In the genomic region with DNA sequence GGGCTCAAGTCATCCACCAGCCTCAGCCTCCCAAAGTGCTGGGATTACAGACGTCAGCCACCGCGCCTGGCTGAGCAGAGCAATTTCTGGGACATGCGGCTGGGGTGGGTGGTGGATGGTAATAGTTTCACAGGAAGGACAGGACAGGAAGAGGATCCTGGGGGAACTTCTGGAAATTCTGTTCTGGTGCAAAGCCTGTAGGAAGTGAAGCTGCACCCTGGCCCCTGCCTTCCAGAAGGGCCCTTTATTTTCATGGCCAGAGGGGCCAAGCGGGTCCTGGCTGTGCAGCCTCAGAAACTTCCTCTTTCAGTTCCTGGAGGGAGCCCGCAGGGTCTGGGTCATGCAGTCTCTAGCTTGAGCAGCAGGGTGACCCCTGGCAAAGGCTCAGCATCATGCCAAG, we compare ENCODE assay signal across 17 cellular contexts. TPM values are rescaled to one million over a fixed set of nuclear protein-coding genes. Genes with fewer than 3 reads are reported as not detected.
DNase-seq lines count a peak whose midpoint lies in the region; ATAC-seq and TF ChIP-seq lines count a peak whose summit lies in the region.
"Had no signal": no experiment of that assay in that cellular context is flagged by ENCODE, and none has a peak within 500 bp of the region (broad histone marks: within the 10 kb centered on the region; RNA-seq: fewer than 3 reads in every experiment).

No MANE protein-coding gene starts in this region.

- H3K9me3 ChIP-seq in SU-DHL-6 (ENCODE audit: insufficient read depth, low read length) (no peaks in the 10 kb centered on the region), right lobe of liver (no peaks in the 10 kb centered on the region), GM23248 (ENCODE audit: low read depth) (no peaks in the 10 kb centered on the region)

- peak overlapping the region; percentile 0 for H2AFZ ChIP-seq in SU-DHL-6 (ENCODE audit: low read depth, low read length, severe bottlenecking)
- no peak overlapping the region for H2AFZ ChIP-seq in GM23248

- H3K4me1 ChIP-seq in right lobe of liver (no peaks in the 10 kb centered on the region), GM23248 (ENCODE audit: insufficient read depth) (no peaks in the 10 kb centered on the region)

- DNase-seq in AML-193 (lab: John Stamatoyannopoulos, UW) (peak; percentile 35 to 44), KG1 (lab: John Stamatoyannopoulos, UW) (peak; percentile 29), right lobe of liver (peak; percentile 48 to 71 (median 51)), GM23248 (no peak)
- no peak for DNase-seq in natural killer cell treated with Interleukin-12 subunit alpha and Interleukin-12 subunit beta and Interleukin-15 and Interleukin-18, amount 100 ng/mL, for 72 hours (ENCODE audit: low spot score)
- DNase-seq: activated CD4-positive, CD25-positive, alpha-beta regulatory T cell treated with anti-CD3 and anti-CD28 coated beads, Interleukin-2, amount 50 U/mL, for 72 hours; activated T-cell treated with anti-CD3 and anti-CD28 coated beads, Interleukin-2, amount 50 U/mL, for 4 hours; DMS 273 treated with DMSO at 0.1 percent for 48 hours; NCI-H2029; NCI-H748 treated with DMSO at 0.1 percent for 48 hours had no signal

- 30% methylated on average over 3 of the region's 6 CpGs for WGBS in right lobe of liver (ENCODE audit: insufficient coverage, low coverage, low lambda C conversion rate, missing lambda C conversion rate)
- 87 to 93% methylated on average over 6 of the region's 6 CpGs for WGBS in GM23248 (ENCODE audit: low coverage in 1 of 2, low lambda C conversion rate in 2 of 2, missing lambda C conversion rate in 2 of 2), 2 experiments

- no peaks in the 10 kb centered on the region for H3K36me3 ChIP-seq in SU-DHL-6 (ENCODE audit: low read length)
- H3K36me3 ChIP-seq in right lobe of liver = no peaks in the 10 kb centered on the region
- H3K36me3 ChIP-seq in GM23248 (ENCODE audit: low read depth) = no peaks in the 10 kb centered on the region

- ATAC-seq in right lobe of liver (peak; percentile 13 to 63 (median 34)), GM21619 (IDR thresholded peaks at IDR 0.05; ENCODE audit: unreplicated experiment) (no peak), HG03354 (IDR thresholded peaks at IDR 0.05; ENCODE audit: poor library complexity, severe bottlenecking, unreplicated experiment) (no peak)
- ATAC-seq in natural killer cell treated with Interleukin-12 subunit alpha and Interleukin-12 subunit beta and Interleukin-15 and Interleukin-18, amount 100 ng/mL, for 72 hours = no peak
- ATAC-seq: activated T-cell treated with anti-CD3 and anti-CD28 coated beads, Interleukin-2, amount 50 U/mL, for 4 hours; SK-N-SH treated with all-trans-retinoic acid at 6 μM for 48 hours had no signal

- TF ChIP-seq CTCF in SU-DHL-6 (IDR thresholded peaks at IDR 0.05; ENCODE audit: insufficient read depth, low read length, poor library complexity, severe bottlenecking) = no peak
- no peak for TF ChIP-seq CTCF in right lobe of liver (IDR thresholded peaks at IDR 0.05)

- H3K4me3 ChIP-seq in SU-DHL-6 (ENCODE audit: insufficient read depth, low read length, poor library complexity, severe bottlenecking) = no peak overlapping the region
- no peak overlapping the region for H3K4me3 ChIP-seq in right lobe of liver
- no peak overlapping the region for H3K4me3 ChIP-seq in GM23248
- H3K4me3 ChIP-seq: coronary artery had no signal

- H3F3A ChIP-seq in SU-DHL-6 (ENCODE audit: insufficient read depth) = peaks cover 12% of the 10 kb centered on the region; the same call in 1 of the 2 replicates
- peaks cover 4% of the 10 kb centered on the region; the same call in 1 of the 2 replicates for H3F3A ChIP-seq in GM23248 (ENCODE audit: insufficient read depth)

- H3K4me1 Mint-ChIP-seq in natural killer cell treated with Interleukin-12 subunit alpha and Interleukin-12 subunit beta and Interleukin-15 and Interleukin-18, amount 100 ng/mL, for 72 hours (ENCODE audit: low read depth in 2 of 2) = peaks cover 10 to 12% of the 10 kb centered on the region in 2 donors

- no peaks in the 10 kb centered on the region for H3K27me3 Mint-ChIP-seq in natural killer cell treated with Interleukin-12 subunit alpha and Interleukin-12 subunit beta and Interleukin-15 and Interleukin-18, amount 100 ng/mL, for 72 hours
- H3K27me3 Mint-ChIP-seq: progenitor cell of endocrine pancreas, type B pancreatic cell had no signal

- no peak overlapping the region for H3K4me3 Mint-ChIP-seq in natural killer cell treated with Interleukin-12 subunit alpha and Interleukin-12 subunit beta and Interleukin-15 and Interleukin-18, amount 100 ng/mL, for 72 hours
- H3K4me3 Mint-ChIP-seq: activated T-cell treated with anti-CD3 and anti-CD28 coated beads, Interleukin-2, amount 50 U/mL, for 4 hours; type B pancreatic cell had no signal

- H3K9ac ChIP-seq in SU-DHL-6 (ENCODE audit: low read length) (no peak overlapping the region), GM23248 (no peak overlapping the region)

- in situ Hi-C loops in GM23248 (cut with MboI) = loop anchor here (10.0 kb wide), 1 partner anchor 228 kb away; no protein-coding TSS in a partner anchor

- H3K79me2 ChIP-seq in SU-DHL-6 (ENCODE audit: insufficient read depth, low read length) (no peaks in the 10 kb centered on the region), GM23248 (ENCODE audit: insufficient read depth) (no peaks in the 10 kb centered on the region)

- no peaks in the 10 kb centered on the region for H3K9me3 Mint-ChIP-seq in natural killer cell treated with Interleukin-12 subunit alpha and Interleukin-12 subunit beta and Interleukin-15 and Interleukin-18, amount 100 ng/mL, for 72 hours
- H3K9me3 Mint-ChIP-seq: activated T-cell treated with anti-CD3 and anti-CD28 coated beads, Interleukin-2, amount 50 U/mL, for 4 hours; type B pancreatic cell had no signal

- no peak for TF ChIP-seq POLR2A in right lobe of liver (IDR thresholded peaks at IDR 0.05)

- H3K27ac ChIP-seq in SU-DHL-6 (ENCODE audit: low read depth, low read length) (no peak overlapping the region), right lobe of liver (no peak overlapping the region), GM23248 (no peak overlapping the region)
- H3K27ac ChIP-seq: coronary artery had no signal

- no peaks in the 10 kb centered on the region for H3K27me3 ChIP-seq in SU-DHL-6 (ENCODE audit: low read length)
- H3K27me3 ChIP-seq in right lobe of liver = no peaks in the 10 kb centered on the region
- H3K27me3 ChIP-seq in GM23248 (replicated peaks; ENCODE audit: insufficient read depth) = no peaks in the 10 kb centered on the region

- no peaks in the 10 kb centered on the region for H3K36me3 Mint-ChIP-seq in natural killer cell treated with Interleukin-12 subunit alpha and Interleukin-12 subunit beta and Interleukin-15 and Interleukin-18, amount 100 ng/mL, for 72 hours
- H3K36me3 Mint-ChIP-seq: type B pancreatic cell had no signal

- no peaks in the 10 kb centered on the region for H4K20me1 ChIP-seq in SU-DHL-6 (ENCODE audit: low read depth, low read length)
- H4K20me1 ChIP-seq in GM23248 (ENCODE audit: insufficient read depth) = no peaks in the 10 kb centered on the region

- intact Hi-C loops in right lobe of liver (cut with DNase I) = loop anchor here in 1 of 2 donors (5.0 kb wide), 2 partner anchors 45 to 105 kb away; no protein-coding TSS in a partner anchor

- no peak overlapping the region for H3K27ac Mint-ChIP-seq in natural killer cell treated with Interleukin-12 subunit alpha and Interleukin-12 subunit beta and Interleukin-15 and Interleukin-18, amount 100 ng/mL, for 72 hours
- H3K27ac Mint-ChIP-seq: progenitor cell of endocrine pancreas, type B pancreatic cell had no signal

- no peaks in the 10 kb centered on the region for H3K9me2 ChIP-seq in SU-DHL-6 (replicated peaks; ENCODE audit: insufficient read depth, low read length)
- no peaks in the 10 kb centered on the region for H3K9me2 ChIP-seq in GM23248 (ENCODE audit: insufficient read depth)

- peak overlapping the region; percentile 30 for H3K4me2 ChIP-seq in SU-DHL-6 (ENCODE audit: low read depth, low read length, poor library complexity, severe bottlenecking)
- no peak overlapping the region for H3K4me2 ChIP-seq in GM23248 (ENCODE audit: unreplicated experiment)

RNA-seq across cellular contexts. Expression of a gene that starts 15.7 kb away (rescaled TPM):
- 10 to 100 TPM in 2 of 6 experiments, 1 to 10 TPM in 4; 4.7 to 11.9 (median 5.6) TPM for total RNA-seq in right lobe of liver
- 10 to 100 TPM; 19.7 to 24.0 TPM for total RNA-seq in natural killer cell treated with Interleukin-12 subunit alpha and Interleukin-12 subunit beta and Interleukin-15 and Interleukin-18, amount 100 ng/mL, for 72 hours
- 11.0 and 11.1 TPM in 2 replicates for total RNA-seq in GM23248 (2014; rRNA removed; shearing (Covaris generic))
- polyA plus RNA-seq in GM23248 (2016; fragmentation: Nextera tagmentation; extraction: Ambion mirVana) = 1.1 and 1.3 TPM in 2 replicates

RNA-seq across cellular contexts. Expression of a gene that starts 24.3 kb away (rescaled TPM):
- total RNA-seq in right lobe of liver = 10 to 100 TPM in 1 of 6 experiments, 1 to 10 TPM in 5; 6.9 to 14.6 (median 9.4) TPM
- total RNA-seq in natural killer cell treated with Interleukin-12 subunit alpha and Interleukin-12 subunit beta and Interleukin-15 and Interleukin-18, amount 100 ng/mL, for 72 hours = 10 to 100 TPM; 42.6 to 47.0 TPM
- total RNA-seq in GM23248 (2014; rRNA removed; shearing (Covaris generic)) = 2.0 and 4.2 TPM in 2 replicates
- polyA plus RNA-seq in GM23248 (2016; fragmentation: Nextera tagmentation; extraction: Ambion mirVana) = 19.9 TPM in 2 replicates

Comparison
In these comparisons a context has a peak if more than half of its experiments do, and no peak if none do; other contexts are left out.
1. DNase-seq: peak in AML-193 (2 of 2), KG1 (single experiment) and right lobe of liver (3 of 3); none in natural killer cell treated with Interleukin-12 subunit alpha and Interleukin-12 subunit beta and Interleukin-15 and Interleukin-18, amount 100 ng/mL, for 72 hours (single experiment) and GM23248 (single experiment).
2. ATAC-seq: peak in right lobe of liver (4 of 4); none in natural killer cell treated with Interleukin-12 subunit alpha and Interleukin-12 subunit beta and Interleukin-15 and Interleukin-18, amount 100 ng/mL, for 72 hours (0 of 2), GM21619 (single experiment) and HG03354 (single experiment).